Comparison of ENCODE assay signal across 19 cellular contexts in genomic region chr1:180836414-180836813, GRCh38.
"Had no signal": no experiment of that assay in that cellular context is flagged by ENCODE, and none has a peak within 500 bp of the region (broad histone marks: within the 10 kb centered on the region; RNA-seq: fewer than 3 reads in every experiment).

No MANE protein-coding gene starts in this region.

- H3K4me3 Mint-ChIP-seq: activated CD4-positive, alpha-beta memory T cell treated with anti-CD3 and anti-CD28 coated beads for 36 hours; activated T-cell treated with anti-CD3 and anti-CD28 coated beads, Interleukin-2, amount 50 U/mL, for 72 hours; natural killer cell treated with Interleukin-12 subunit alpha and Interleukin-12 subunit beta and Interleukin-15 and Interleukin-18, amount 100 ng/mL, for 72 hours; stimulated activated naive CD8-positive, alpha-beta T cell treated with anti-CD3 and anti-CD28 coated beads, Interleukin-15, amount 100 ng/mL, for 72 hours; T-helper 1 cell treated with Interleukin-12 subunit alpha and Interleukin-12 subunit beta and Interleukin-4 antibody, amounts not matched to agents 30 μg/mL and 1 μg/mL, for 36 hours had no signal

- H3K27ac ChIP-seq: adrenal gland, right lobe of liver, skin epidermis, tibial artery had no signal

- H3K9me3 ChIP-seq: adrenal gland, right lobe of liver had no signal

- H3K27ac Mint-ChIP-seq: activated CD4-positive, alpha-beta memory T cell treated with anti-CD3 and anti-CD28 coated beads for 36 hours; activated naive CD4-positive, alpha-beta T cell treated with anti-CD3 and anti-CD28 coated beads, Interleukin-2, amount 50 U/mL, for 24 hours; activated T-cell treated with anti-CD3 and anti-CD28 coated beads, Interleukin-2, amount 50 U/mL, for 72 hours; natural killer cell treated with Interleukin-12 subunit alpha and Interleukin-12 subunit beta and Interleukin-15 and Interleukin-18, amount 100 ng/mL, for 72 hours; stimulated activated naive CD8-positive, alpha-beta T cell treated with anti-CD3 and anti-CD28 coated beads, Interleukin-15, amount 100 ng/mL, for 72 hours; T-helper 1 cell treated with Interleukin-12 subunit alpha and Interleukin-12 subunit beta and Interleukin-4 antibody, amounts not matched to agents 30 μg/mL and 1 μg/mL, for 36 hours had no signal

- H3K36me3 ChIP-seq: adrenal gland, right lobe of liver had no signal

- H3K4me3 ChIP-seq: adrenal gland, right lobe of liver, skin epidermis, tibial artery had no signal

- H3K4me1 ChIP-seq: adrenal gland, right lobe of liver, tibial artery had no signal

- DNase-seq: activated CD4-positive, alpha-beta memory T cell treated with anti-CD3 and anti-CD28 coated beads for 36 hours; activated CD4-positive, alpha-beta T cell treated with anti-CD3 and anti-CD28 coated beads for 48 hours; activated CD4-positive, CD25-positive, alpha-beta regulatory T cell; activated effector memory CD4-positive, alpha-beta T cell treated with Interleukin-2 at 50 U/mL for 16 hours; activated T-cell treated with anti-CD3 and anti-CD28 coated beads, Interleukin-2, amount 50 U/mL, for 72 hours; adrenal gland; effector CD4-positive, alpha-beta T cell; foreskin melanocyte; islet precursor cell; left cardiac atrium; posterior cingulate gyrus; right lobe of liver; stimulated activated CD4-positive, alpha-beta T cell treated with anti-CD3 and anti-CD28 coated beads, Interleukin-1b, Interleukin-23, amount 100 ng/mL, for 48 hours; stimulated activated naive CD8-positive, alpha-beta T cell treated with anti-CD3 and anti-CD28 coated beads, Interleukin-15, amount 100 ng/mL, for 72 hours; tibial artery had no signal

- H3K27me3 ChIP-seq: adrenal gland, right lobe of liver, tibial artery had no signal

- ATAC-seq: activated T-cell treated with anti-CD3 and anti-CD28 coated beads, Interleukin-2, amount 50 U/mL, for 72 hours; left cardiac atrium; natural killer cell treated with Interleukin-12 subunit alpha and Interleukin-12 subunit beta and Interleukin-15 and Interleukin-18, amount 100 ng/mL, for 72 hours; right lobe of liver; stimulated activated naive CD8-positive, alpha-beta T cell treated with anti-CD3 and anti-CD28 coated beads, Interleukin-15, amount 100 ng/mL, for 72 hours had no signal

- H3K27me3 Mint-ChIP-seq: activated CD4-positive, alpha-beta memory T cell treated with anti-CD3 and anti-CD28 coated beads for 36 hours; activated naive CD4-positive, alpha-beta T cell treated with anti-CD3 and anti-CD28 coated beads, Interleukin-2, amount 50 U/mL, for 24 hours; natural killer cell treated with Interleukin-12 subunit alpha and Interleukin-12 subunit beta and Interleukin-15 and Interleukin-18, amount 100 ng/mL, for 72 hours; stimulated activated naive CD8-positive, alpha-beta T cell treated with anti-CD3 and anti-CD28 coated beads, Interleukin-15, amount 100 ng/mL, for 72 hours had no signal
